In the genomic region with DNA sequence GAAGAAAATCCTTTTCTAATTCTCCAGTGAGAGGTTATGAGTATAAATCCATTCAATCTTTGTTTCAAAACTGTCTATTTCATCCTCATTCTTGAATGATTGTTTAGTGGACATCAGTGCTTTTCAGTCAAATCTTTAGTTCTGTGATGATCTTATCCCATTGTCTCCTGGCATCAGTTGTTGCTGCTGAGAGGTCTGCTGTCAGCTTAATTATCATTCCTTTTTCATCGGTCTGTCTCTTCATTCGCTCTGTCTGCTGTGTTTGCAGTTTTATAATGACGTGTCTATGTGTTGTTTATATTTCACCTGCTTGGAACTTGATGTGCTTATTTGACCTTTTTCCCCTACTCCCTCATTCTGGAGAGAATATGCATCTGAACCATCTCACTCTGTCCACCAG, we compare ENCODE assay signal across 15 cellular contexts.
A peak's percentile ranks its signal among the peaks of the same experiment; 100 is the strongest.
DNase-seq lines count a peak whose midpoint lies in the region; ATAC-seq, FAIRE-seq and TF ChIP-seq lines count a peak whose summit lies in the region.
"Had no signal": no experiment of that assay in that cellular context is flagged by ENCODE, and none has a peak within 500 bp of the region (broad histone marks: within the 10 kb centered on the region; RNA-seq: fewer than 3 reads in every experiment).

No MANE protein-coding gene starts in this region.

- no peaks in the 10 kb centered on the region for H3F3A ChIP-seq in GM23248 (ENCODE audit: insufficient read depth)

- no peak for TF ChIP-seq EP300 in K562 (IDR thresholded peaks at IDR 0.05; ENCODE audit: low read length)

- H3K27me3 ChIP-seq in GM23248 (replicated peaks; ENCODE audit: insufficient read depth) (no peaks in the 10 kb centered on the region), K562 (ENCODE audit: control insufficient read depth in 2 of 2, insufficient read depth in 2 of 2, low read length in 2 of 2) (peaks cover 2 to 30% of the 10 kb centered on the region in 2 experiments; a peak in 3 of 5 replicates)

- BruUV-seq in K562 (replicated peaks; lab: Mats Ljungman, UMichigan), result no TSS peak

- no peaks in the 10 kb centered on the region for H3K36me3 ChIP-seq in GM23248 (ENCODE audit: low read depth)
- no peaks in the 10 kb centered on the region for H3K36me3 ChIP-seq in K562 (ENCODE audit: control insufficient read depth, insufficient read depth, low read length)

- H4K20me1 ChIP-seq in GM23248 (ENCODE audit: insufficient read depth) (no peaks in the 10 kb centered on the region), K562 (replicated peaks; ENCODE audit: control insufficient read depth, insufficient read depth, low read length) (no peaks in the 10 kb centered on the region)

- no peak for TF ChIP-seq RAD21 in K562 (CRISPR knock-in tag; conservative IDR thresholded peaks at IDR 0.05 in 1 of 2, IDR thresholded peaks at IDR 0.05 in 1 of 2)

- H3K9me1 ChIP-seq in K562 (ENCODE audit: control insufficient read depth, insufficient read depth, low read length), result no peaks in the 10 kb centered on the region

- CTCF ChIA-PET in K562 (lab: Yijun Ruan, JAX; ENCODE audit: low intra/inter-chr PET ratio), result no interaction called here

- H3K4me2 ChIP-seq in GM23248 (ENCODE audit: unreplicated experiment), result no peak overlapping the region
- H3K4me2 ChIP-seq in K562 (ENCODE audit: insufficient read depth, low read length), result no peak overlapping the region
- H3K4me2 ChIP-seq: GM23338 had no signal

- TF ChIP-seq CTCF in K562 (IDR thresholded peaks at IDR 0.05 in 2 of 3, conservative IDR thresholded peaks at IDR 0.05 in 1 of 3; ENCODE audit: insufficient read depth in 2 of 3, low read depth in 1 of 3, low read length in 3 of 3), result no peak

- no peaks in the 10 kb centered on the region for H3K9me2 ChIP-seq in GM23248 (ENCODE audit: insufficient read depth)

- no peak overlapping the region for H3K4me3 ChIP-seq in GM23248
- H3K4me3 ChIP-seq in K562, result no peak overlapping the region
- H3K4me3 ChIP-seq: GM12878, GM23338 had no signal

- H3K79me2 ChIP-seq in GM23248 (ENCODE audit: insufficient read depth) (no peaks in the 10 kb centered on the region), K562 (ENCODE audit: control insufficient read depth, insufficient read depth, low read length) (no peaks in the 10 kb centered on the region)

- H3K9ac ChIP-seq in GM23248, result no peak overlapping the region
- no peak overlapping the region for H3K9ac ChIP-seq in K562 (ENCODE audit: insufficient read depth in 1 of 2, low read depth in 2 of 2, low read length in 2 of 2)

- in situ Hi-C loops in Caki2 (cut with HindIII; ENCODE audit: low pct_unique_long_range_greater_than_20kb, low sequenced_read_pairs) (no loop called here), GM23248 (cut with MboI) (no loop called here), K562 (cut with MboI) (no loop called here)

- H3K27ac ChIP-seq in GM23248, result no peak overlapping the region
- no peak overlapping the region for H3K27ac ChIP-seq in K562 (ENCODE audit: extremely low read depth, low read depth, low read length)

- DNase-seq in Caki2 (ENCODE audit: low read depth) (peak; percentile 41), GM23248 (peak; percentile 27), SW480 (ENCODE audit: low spot score) (peak; percentile 38), K562 (ENCODE audit: extremely low read depth in 1 of 4, low spot score in 3 of 4) (no peak), DMS 273 treated with DMSO at 0.1 percent for 48 hours (lab: John Stamatoyannopoulos, UW) (no peak)
- no peak for DNase-seq in NK-92 treated with Interleukin-12 subunit alpha and Interleukin-12 subunit beta, amount 100 ng/mL, for 24 hours (lab: John Stamatoyannopoulos, UW)
- DNase-seq: C1 segment of cervical spinal cord; CD4-positive, alpha-beta memory T cell; COR-L47; DND-41; H9 had no signal

- FAIRE-seq in K562 (lab: Jason Lieb, UNC), result no peak
- FAIRE-seq: G401.6, GM12878 had no signal

- intact Hi-C loops in K562 (cut with micrococcal nuclease), result no loop called here

- H3K9me3 ChIP-seq in GM23248 (ENCODE audit: low read depth) (peaks cover 5% of the 10 kb centered on the region), K562 (replicated peaks; ENCODE audit: control insufficient read depth, insufficient read depth, low read depth, low read length) (no peaks in the 10 kb centered on the region)

- WGBS in GM23248 (ENCODE audit: low coverage in 1 of 2, low lambda C conversion rate in 2 of 2, missing lambda C conversion rate in 2 of 2), 2 experiments, result 46 to 53% methylated on average over 3 of the region's 3 CpGs
- WGBS in K562 (ENCODE audit: insufficient coverage, low coverage, missing lambda C conversion rate), result 0% methylated on average over 3 of the region's 3 CpGs

- H2AFZ ChIP-seq in GM23248 (no peak overlapping the region), K562 (ENCODE audit: low read depth, low read length) (no peak overlapping the region)
- H2AFZ ChIP-seq: GM23338 had no signal

- no peaks in the 10 kb centered on the region for H3K4me1 ChIP-seq in GM23248 (ENCODE audit: insufficient read depth)
- peaks cover 0 to 4% of the 10 kb centered on the region in 2 experiments; a peak in 2 of 5 replicates for H3K4me1 ChIP-seq in K562 (replicated peaks in 1 of 2; ENCODE audit: control insufficient read depth in 2 of 2, insufficient read depth in 2 of 2, low read length in 2 of 2)

- POLR2A ChIA-PET in K562 (lab: Yijun Ruan, JAX), result interaction anchor here (0.6 kb wide), 1 partner anchor 378 kb away, joined by 3 read pairs; no protein-coding TSS in a partner anchor

- TF ChIP-seq POLR2A in K562 (conservative IDR thresholded peaks at IDR 0.05), result no peak

- ATAC-seq in K562 (no peak), GM18511 (IDR thresholded peaks at IDR 0.05; ENCODE audit: unreplicated experiment) (no peak)
- ATAC-seq: GM12878, GM23338 had no signal

TF ChIP-seq in K562, 482 proteins besides CTCF, POLR2A, EP300 and RAD21:
- 0 out of 2 replicates have a peak, but pooled peaks have one; percentile 59 for TF ChIP-seq CBX5 (IDR thresholded peaks at IDR 0.05; ENCODE audit: borderline replicate concordance, low read depth)
- peak in 1 of 2 experiments; percentile 71; a peak in 2 of 3 replicates for TF ChIP-seq CBX3 (IDR thresholded peaks at IDR 0.05; ENCODE audit: borderline replicate concordance in 1 of 2, low read length in 2 of 2)
- TF ChIP-seq, protein P1, sequence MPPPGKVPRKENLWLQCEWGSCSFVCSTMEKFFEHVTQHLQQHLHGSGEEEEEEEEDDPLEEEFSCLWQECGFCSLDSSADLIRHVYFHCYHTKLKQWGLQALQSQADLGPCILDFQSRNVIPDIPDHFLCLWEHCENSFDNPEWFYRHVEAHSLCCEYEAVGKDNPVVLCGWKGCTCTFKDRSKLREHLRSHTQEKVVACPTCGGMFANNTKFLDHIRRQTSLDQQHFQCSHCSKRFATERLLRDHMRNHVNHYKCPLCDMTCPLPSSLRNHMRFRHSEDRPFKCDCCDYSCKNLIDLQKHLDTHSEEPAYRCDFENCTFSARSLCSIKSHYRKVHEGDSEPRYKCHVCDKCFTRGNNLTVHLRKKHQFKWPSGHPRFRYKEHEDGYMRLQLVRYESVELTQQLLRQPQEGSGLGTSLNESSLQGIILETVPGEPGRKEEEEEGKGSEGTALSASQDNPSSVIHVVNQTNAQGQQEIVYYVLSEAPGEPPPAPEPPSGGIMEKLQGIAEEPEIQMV (tag; conservative IDR thresholded peaks at IDR 0.05; ENCODE audit: low read depth), result no peak

Comparison
In these comparisons a context has a peak if more than half of its experiments do, and no peak if none do; other contexts are left out.
1. DNase-seq: peak in Caki2 (single experiment), GM23248 (single experiment) and SW480 (single experiment); none in K562 (0 of 4), NK-92 treated with Interleukin-12 subunit alpha and Interleukin-12 subunit beta, amount 100 ng/mL, for 24 hours (single experiment) and DMS 273 treated with DMSO at 0.1 percent for 48 hours (single experiment).